ENCODE assay signal across 26 cellular contexts in the genomic region with DNA sequence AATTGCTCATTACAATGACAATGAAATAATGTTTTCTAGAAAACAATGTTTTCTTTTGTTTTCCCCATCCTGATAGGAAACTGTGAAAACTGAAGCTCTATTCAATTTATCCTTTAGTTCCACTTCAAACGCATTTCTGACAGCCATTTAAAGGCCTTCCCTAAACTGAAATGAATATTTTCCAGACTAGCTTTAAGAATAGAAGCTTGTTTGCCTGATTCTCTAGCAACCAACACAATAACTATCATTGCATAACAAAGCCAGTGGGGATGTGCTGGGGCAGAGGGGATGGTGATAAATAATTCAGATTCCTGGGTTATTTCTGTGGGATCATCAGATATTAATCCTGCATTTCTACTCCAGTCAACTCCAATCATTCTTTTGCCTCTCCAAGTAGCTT.
DNase-seq lines count a peak whose midpoint lies in the region; ATAC-seq, FAIRE-seq and TF ChIP-seq lines count a peak whose summit lies in the region.
"Had no signal": no experiment of that assay in that cellular context is flagged by ENCODE, and none has a peak within 500 bp of the region (broad histone marks: within the 10 kb centered on the region; RNA-seq: fewer than 3 reads in every experiment).

No MANE protein-coding gene starts in this region.

- no peaks in the 10 kb centered on the region for H3K36me3 Mint-ChIP-seq in astrocyte (ENCODE audit: low read depth, unreplicated experiment)
- H3K36me3 Mint-ChIP-seq: memory B cell; naive thymus-derived CD4-positive, alpha-beta T cell; type B pancreatic cell had no signal

- H3K4me3 ChIP-seq in astrocyte (ENCODE audit: insufficient read depth, low read depth, low read length): no peak overlapping the region
- H3K4me3 ChIP-seq in right lobe of liver: no peak overlapping the region
- H3K4me3 ChIP-seq: dorsolateral prefrontal cortex, gastrocnemius medialis had no signal

- H3K27ac ChIP-seq in astrocyte (ENCODE audit: low read depth, low read length): no peak overlapping the region
- no peak overlapping the region for H3K27ac ChIP-seq in right lobe of liver
- H3K27ac ChIP-seq: dorsolateral prefrontal cortex, gastrocnemius medialis had no signal

- no peak overlapping the region for H3K9ac ChIP-seq in astrocyte (ENCODE audit: low read length)

- 53% methylated on average over 1 of the region's 1 CpG for WGBS in right lobe of liver (ENCODE audit: insufficient coverage, low coverage, low lambda C conversion rate, missing lambda C conversion rate)

- H3K4me3 Mint-ChIP-seq in astrocyte (ENCODE audit: unreplicated experiment): no peak overlapping the region
- H3K4me3 Mint-ChIP-seq: activated CD4-positive, alpha-beta memory T cell treated with anti-CD3 and anti-CD28 coated beads, Interleukin-2, amount 10 ng/mL, durations not matched to agents 7 days and 5 days; B cell; memory B cell; naive thymus-derived CD4-positive, alpha-beta T cell; type B pancreatic cell had no signal

- no peaks in the 10 kb centered on the region for H3K27me3 Mint-ChIP-seq in astrocyte (ENCODE audit: low read depth, unreplicated experiment)
- H3K27me3 Mint-ChIP-seq: activated CD4-positive, alpha-beta memory T cell treated with anti-CD3 and anti-CD28 coated beads, Interleukin-2, amount 10 ng/mL, durations not matched to agents 7 days and 5 days; B cell; memory B cell; naive thymus-derived CD4-positive, alpha-beta T cell; type B pancreatic cell had no signal

- peaks cover 18% of the 10 kb centered on the region for H3K4me1 Mint-ChIP-seq in astrocyte (ENCODE audit: low read depth, unreplicated experiment)
- H3K4me1 Mint-ChIP-seq: activated CD4-positive, alpha-beta memory T cell treated with anti-CD3 and anti-CD28 coated beads, Interleukin-2, amount 10 ng/mL, durations not matched to agents 7 days and 5 days; B cell; memory B cell; naive thymus-derived CD4-positive, alpha-beta T cell had no signal

- peak overlapping the region; percentile 24 for H3K27ac Mint-ChIP-seq in astrocyte (ENCODE audit: unreplicated experiment)
- H3K27ac Mint-ChIP-seq: activated CD4-positive, alpha-beta memory T cell treated with anti-CD3 and anti-CD28 coated beads, Interleukin-2, amount 10 ng/mL, durations not matched to agents 7 days and 5 days; B cell; memory B cell; naive thymus-derived CD4-positive, alpha-beta T cell; type B pancreatic cell had no signal

- no peaks in the 10 kb centered on the region for H4K20me1 ChIP-seq in astrocyte (ENCODE audit: insufficient read depth, low read length)

- FAIRE-seq in H54 (lab: Jason Lieb, UNC) (peak; percentile 33), astrocyte (lab: Jason Lieb, UNC) (peak; percentile 20)

- no peaks in the 10 kb centered on the region for H3K9me3 Mint-ChIP-seq in astrocyte (ENCODE audit: unreplicated experiment)
- H3K9me3 Mint-ChIP-seq: activated CD4-positive, alpha-beta memory T cell treated with anti-CD3 and anti-CD28 coated beads, Interleukin-2, amount 10 ng/mL, durations not matched to agents 7 days and 5 days had no signal

- no peaks in the 10 kb centered on the region for H3K27me3 ChIP-seq in astrocyte (ENCODE audit: insufficient read depth, low read length)
- H3K27me3 ChIP-seq in right lobe of liver: no peaks in the 10 kb centered on the region
- H3K27me3 ChIP-seq: dorsolateral prefrontal cortex, gastrocnemius medialis had no signal

- H3K9me3 ChIP-seq in astrocyte (ENCODE audit: insufficient read depth, low read depth, low read length): no peaks in the 10 kb centered on the region
- no peaks in the 10 kb centered on the region for H3K9me3 ChIP-seq in right lobe of liver
- H3K9me3 ChIP-seq: gastrocnemius medialis had no signal

- H3K4me2 ChIP-seq in astrocyte (ENCODE audit: low read length): no peak overlapping the region

- intact Hi-C loops in right lobe of liver (cut with DNase I): no loop called here

- no peak for TF ChIP-seq CTCF in astrocyte (IDR thresholded peaks at IDR 0.05; ENCODE audit: insufficient read depth, low read depth, low read length)
- TF ChIP-seq CTCF in right lobe of liver (IDR thresholded peaks at IDR 0.05): no peak

- H3K4me1 ChIP-seq in astrocyte (ENCODE audit: insufficient read depth, low read length) (peaks cover 11% of the 10 kb centered on the region), right lobe of liver (no peaks in the 10 kb centered on the region)

- no peak for ATAC-seq in HG03457 (IDR thresholded peaks at IDR 0.05; ENCODE audit: unreplicated experiment)
- no peak for ATAC-seq in HG02588 (IDR thresholded peaks at IDR 0.05; ENCODE audit: unreplicated experiment)
- no peak for ATAC-seq in GM18909 (IDR thresholded peaks at IDR 0.05; ENCODE audit: poor library complexity, unreplicated experiment)
- no peak for ATAC-seq in right lobe of liver
- ATAC-seq: gastrocnemius medialis; naive thymus-derived CD4-positive, alpha-beta T cell; right cardiac atrium; SK-N-SH treated with all-trans-retinoic acid at 6 μM for 48 hours had no signal

- no peak for DNase-seq in H54 (ENCODE audit: insufficient read length, low spot score)
- no peak for DNase-seq in astrocyte (ENCODE audit: low read depth)
- peak; percentile 65 for DNase-seq in globus pallidus (ENCODE audit: low spot score)
- peak; percentile 34 for DNase-seq in putamen (ENCODE audit: low spot score)
- DNase-seq in right lobe of liver: no peak
- DNase-seq: activated CD4-positive, alpha-beta memory T cell treated with anti-CD3 and anti-CD28 coated beads, Interleukin-2, amount 10 ng/mL, durations not matched to agents 7 days and 5 days; activated gamma-delta T cell; caudate nucleus; dorsolateral prefrontal cortex; gastrocnemius medialis; GF-D8; IMR-90; naive thymus-derived CD4-positive, alpha-beta T cell; NCI-H1092 treated with DMSO at 0.1 percent for 48 hours; NCI-H2081 treated with DMSO at 0.1 percent for 48 hours; NCI-H510A; right cardiac atrium; RPMI8226; T-helper 9 cell had no signal

- H3K36me3 ChIP-seq in astrocyte (ENCODE audit: insufficient read depth, low read length) (no peaks in the 10 kb centered on the region), right lobe of liver (no peaks in the 10 kb centered on the region)
- H3K36me3 ChIP-seq: gastrocnemius medialis had no signal

- no peak for TF ChIP-seq POLR2A in H54 (IDR thresholded peaks at IDR 0.05; ENCODE audit: low read depth, low read length)
- TF ChIP-seq POLR2A in right lobe of liver (IDR thresholded peaks at IDR 0.05): no peak

- no peaks in the 10 kb centered on the region for H3K79me2 ChIP-seq in astrocyte (ENCODE audit: insufficient read depth, low read length)

- H2AFZ ChIP-seq in astrocyte (ENCODE audit: low read depth, low read length): no peak overlapping the region

Comparison
In these comparisons a context has a peak if more than half of its experiments do, and no peak if none do; other contexts are left out.
1. DNase-seq: peak in globus pallidus (single experiment) and putamen (single experiment); none in H54 (single experiment), astrocyte (single experiment) and right lobe of liver (0 of 3).